In the genomic region with DNA sequence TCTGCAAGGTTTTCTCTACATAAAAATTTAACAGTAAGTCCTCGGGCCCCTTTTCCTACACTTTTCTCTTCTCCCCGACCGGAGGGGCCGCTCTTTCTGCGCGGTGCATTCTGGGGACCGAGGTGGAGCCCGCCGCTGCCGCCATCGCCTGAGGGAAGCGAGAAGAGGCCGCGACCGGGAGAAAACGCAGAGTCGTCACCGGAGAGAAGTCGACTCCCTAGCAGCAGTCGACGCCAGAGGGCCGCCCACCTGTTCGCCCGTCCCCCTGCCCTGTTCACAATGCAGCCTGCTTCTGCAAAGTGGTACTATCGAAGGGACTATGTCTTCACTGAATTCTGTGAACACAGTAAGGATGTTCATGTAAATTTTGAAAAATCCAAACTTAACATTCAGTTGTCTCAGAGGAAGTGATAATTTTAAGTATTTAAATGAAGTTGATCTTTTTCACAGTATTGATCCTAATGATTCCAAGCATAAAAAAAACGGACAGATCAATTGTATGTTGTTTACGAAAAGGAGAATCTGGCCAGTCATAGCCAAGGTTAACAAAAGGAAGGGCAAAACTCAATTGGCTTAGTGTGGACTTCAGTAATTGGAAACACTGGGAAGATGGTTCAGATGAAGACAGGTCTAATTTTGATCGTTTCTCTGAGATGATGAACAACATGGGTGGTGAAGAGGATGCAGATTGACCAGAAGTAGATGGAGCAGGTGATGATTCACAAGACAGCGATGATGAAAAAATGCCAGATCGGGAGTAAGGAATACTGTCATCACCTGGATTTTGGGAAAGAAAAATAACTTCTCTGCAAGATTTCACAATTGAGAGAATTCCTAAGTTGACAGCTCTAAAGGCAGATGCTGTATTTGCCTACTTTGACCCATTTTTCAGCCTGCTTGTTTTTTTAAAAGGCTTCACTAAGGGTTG, we compare ENCODE assay signal across 1 cellular context.
A peak's percentile ranks its signal among the peaks of the same experiment; 100 is the strongest.
TF ChIP-seq lines count a peak whose summit lies in the region.

No MANE protein-coding gene starts in this region.

TF ChIP-seq in K562, 482 proteins besides CTCF, POLR2A, EP300 and RAD21 (continued from another document):
- TF ChIP-seq, protein P1, sequence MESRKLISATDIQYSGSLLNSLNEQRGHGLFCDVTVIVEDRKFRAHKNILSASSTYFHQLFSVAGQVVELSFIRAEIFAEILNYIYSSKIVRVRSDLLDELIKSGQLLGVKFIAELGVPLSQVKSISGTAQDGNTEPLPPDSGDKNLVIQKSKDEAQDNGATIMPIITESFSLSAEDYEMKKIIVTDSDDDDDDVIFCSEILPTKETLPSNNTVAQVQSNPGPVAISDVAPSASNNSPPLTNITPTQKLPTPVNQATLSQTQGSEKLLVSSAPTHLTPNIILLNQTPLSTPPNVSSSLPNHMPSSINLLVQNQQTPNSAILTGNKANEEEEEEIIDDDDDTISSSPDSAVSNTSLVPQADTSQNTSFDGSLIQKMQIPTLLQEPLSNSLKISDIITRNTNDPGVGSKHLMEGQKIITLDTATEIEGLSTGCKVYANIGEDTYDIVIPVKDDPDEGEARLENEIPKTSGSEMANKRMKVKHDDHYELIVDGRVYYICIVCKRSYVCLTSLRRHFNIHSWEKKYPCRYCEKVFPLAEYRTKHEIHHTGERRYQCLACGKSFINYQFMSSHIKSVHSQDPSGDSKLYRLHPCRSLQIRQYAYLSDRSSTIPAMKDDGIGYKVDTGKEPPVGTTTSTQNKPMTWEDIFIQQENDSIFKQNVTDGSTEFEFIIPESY (CRISPR knock-in tag; IDR thresholded peaks at IDR 0.05) = peak; percentile 51; the same call in 1 of the 2 replicates
